Comparison of ENCODE assay signal across 15 cellular contexts in genomic region chr9:2040828-2041227, GRCh38. TPM values are rescaled to one million over a fixed set of nuclear protein-coding genes. Genes with fewer than 3 reads are reported as not detected.
DNase-seq lines count a peak whose midpoint lies in the region; ATAC-seq and TF ChIP-seq lines count a peak whose summit lies in the region.
"Had no signal": no experiment of that assay in that cellular context is flagged by ENCODE, and none has a peak within 500 bp of the region (broad histone marks: within the 10 kb centered on the region; RNA-seq: fewer than 3 reads in every experiment).

No MANE protein-coding gene starts in this region.

- H3K79me2 ChIP-seq in smooth muscle cell (ENCODE audit: low read depth) = no peaks in the 10 kb centered on the region

- TF ChIP-seq CTCF in activated CD8-positive, alpha-beta T cell treated with anti-CD3 and anti-CD28 coated beads for 36 hours (IDR thresholded peaks at IDR 0.05) = no peak
- no peak for TF ChIP-seq CTCF in epithelial cell of esophagus (IDR thresholded peaks at IDR 0.05; ENCODE audit: insufficient read depth, low read depth, low read length, missing control alignments)
- no peak for TF ChIP-seq CTCF in smooth muscle cell (IDR thresholded peaks at IDR 0.05; ENCODE audit: borderline replicate concordance, insufficient read depth, poor library complexity, severe bottlenecking)

- no peaks in the 10 kb centered on the region for H3K27me3 Mint-ChIP-seq in activated CD8-positive, alpha-beta T cell treated with anti-CD3 and anti-CD28 coated beads for 36 hours
- no peaks in the 10 kb centered on the region for H3K27me3 Mint-ChIP-seq in activated CD8-positive, alpha-beta T cell treated with anti-CD3 and anti-CD28 coated beads, Interleukin-2, amount 10 ng/mL, durations not matched to agents 7 days and 5 days (ENCODE audit: low read depth)
- H3K27me3 Mint-ChIP-seq in T-helper 17 cell = no peaks in the 10 kb centered on the region

- peaks cover 74% of the 10 kb centered on the region for H3K36me3 Mint-ChIP-seq in activated CD8-positive, alpha-beta T cell treated with anti-CD3 and anti-CD28 coated beads for 36 hours (ENCODE audit: low read depth)
- peaks cover 89% of the 10 kb centered on the region for H3K36me3 Mint-ChIP-seq in activated CD8-positive, alpha-beta T cell treated with anti-CD3 and anti-CD28 coated beads, Interleukin-2, amount 10 ng/mL, durations not matched to agents 7 days and 5 days (ENCODE audit: low read depth)
- H3K36me3 Mint-ChIP-seq in T-helper 17 cell (ENCODE audit: low read depth) = peaks cover 10% of the 10 kb centered on the region

- H3K9me3 ChIP-seq in T-helper 17 cell (ENCODE audit: control insufficient read depth, low read length, poor library complexity, severe bottlenecking) (no peaks in the 10 kb centered on the region), smooth muscle cell (replicated peaks; ENCODE audit: low read depth) (no peaks in the 10 kb centered on the region)

- CTCF ChIA-PET in activated CD8-positive, alpha-beta T cell treated with anti-CD3 and anti-CD28 coated beads for 36 hours (lab: Charles Lee) = interaction anchor here (1.0 to 1.2 kb wide), 2 partner anchors 11 to 13 kb away, joined by 3 to 4 read pairs; no protein-coding TSS in a partner anchor
- CTCF ChIA-PET in activated CD8-positive, alpha-beta T cell treated with anti-CD3 and anti-CD28 coated beads, Interleukin-2, amount 10 ng/mL, durations not matched to agents 7 days and 5 days (lab: Charles Lee) = interaction anchor here (0.7 kb wide), 1 partner anchor 34 kb away, joined by 3 read pairs; no protein-coding TSS in a partner anchor

- no peaks in the 10 kb centered on the region for H3K4me1 ChIP-seq in smooth muscle cell (ENCODE audit: low read depth)

- no peak overlapping the region for H3K9ac ChIP-seq in smooth muscle cell (ENCODE audit: low read depth)

- H3K27ac Mint-ChIP-seq in activated CD8-positive, alpha-beta T cell treated with anti-CD3 and anti-CD28 coated beads for 36 hours = peak overlapping the region; percentile 24
- H3K27ac Mint-ChIP-seq in activated CD8-positive, alpha-beta T cell treated with anti-CD3 and anti-CD28 coated beads, Interleukin-2, amount 10 ng/mL, durations not matched to agents 7 days and 5 days = no peak overlapping the region
- H3K27ac Mint-ChIP-seq in T-helper 17 cell = peak overlapping the region; percentile 43
- H3K27ac Mint-ChIP-seq: GM23338 had no signal

- intact Hi-C loops in activated CD8-positive, alpha-beta T cell treated with anti-CD3 and anti-CD28 coated beads for 36 hours (cut with micrococcal nuclease) = no loop called here
- intact Hi-C loops in cardiac septum (cut with DNase I) = no loop called here

- peaks cover 17% of the 10 kb centered on the region for H4K20me1 ChIP-seq in smooth muscle cell (ENCODE audit: low read depth)

- 91% methylated on average over 3 of the region's 3 CpGs for WGBS in smooth muscle cell (ENCODE audit: low lambda C conversion rate)

- peak overlapping the region; percentile 7 for H3K27ac ChIP-seq in smooth muscle cell (ENCODE audit: low read depth)
- H3K27ac ChIP-seq: 22Rv1 had no signal

- H3K4me2 ChIP-seq in smooth muscle cell = no peak overlapping the region
- H3K4me2 ChIP-seq: GM23338 had no signal

- no peak for ATAC-seq in activated CD8-positive, alpha-beta T cell treated with anti-CD3 and anti-CD28 coated beads for 36 hours
- ATAC-seq in activated CD8-positive, alpha-beta T cell treated with anti-CD3 and anti-CD28 coated beads, Interleukin-2, amount 10 ng/mL, durations not matched to agents 7 days and 5 days = no peak
- ATAC-seq in T-helper 17 cell = no peak
- no peak for ATAC-seq in HG03565 (IDR thresholded peaks at IDR 0.05; ENCODE audit: unreplicated experiment)
- ATAC-seq: GM12878, GM23338 had no signal

- no peaks in the 10 kb centered on the region for H3K27me3 ChIP-seq in smooth muscle cell (ENCODE audit: low read depth)

- H3F3A ChIP-seq in smooth muscle cell (ENCODE audit: low read depth) = no peaks in the 10 kb centered on the region

- POLR2A ChIA-PET in activated CD8-positive, alpha-beta T cell treated with anti-CD3 and anti-CD28 coated beads for 36 hours (lab: Charles Lee) = interaction anchor here (0.6 to 0.9 kb wide), 2 partner anchors 16 to 185 kb away, joined by 3 to 4 read pairs; no protein-coding TSS in a partner anchor
- POLR2A ChIA-PET in activated CD8-positive, alpha-beta T cell treated with anti-CD3 and anti-CD28 coated beads, Interleukin-2, amount 10 ng/mL, durations not matched to agents 7 days and 5 days (lab: Charles Lee) = no interaction called here

- H3K4me3 ChIP-seq in epithelial cell of esophagus (ENCODE audit: low read length) (no peak overlapping the region), smooth muscle cell (no peak overlapping the region)
- H3K4me3 ChIP-seq: GM12878, GM23338 had no signal

- H3K9me3 Mint-ChIP-seq in activated CD8-positive, alpha-beta T cell treated with anti-CD3 and anti-CD28 coated beads for 36 hours = no peaks in the 10 kb centered on the region
- H3K9me3 Mint-ChIP-seq in activated CD8-positive, alpha-beta T cell treated with anti-CD3 and anti-CD28 coated beads, Interleukin-2, amount 10 ng/mL, durations not matched to agents 7 days and 5 days (ENCODE audit: insufficient read depth) = no peaks in the 10 kb centered on the region
- H3K9me3 Mint-ChIP-seq: GM23338 had no signal

- peaks cover 54% of the 10 kb centered on the region for H3K4me1 Mint-ChIP-seq in activated CD8-positive, alpha-beta T cell treated with anti-CD3 and anti-CD28 coated beads for 36 hours (ENCODE audit: low read depth)
- peaks cover 59% of the 10 kb centered on the region for H3K4me1 Mint-ChIP-seq in activated CD8-positive, alpha-beta T cell treated with anti-CD3 and anti-CD28 coated beads, Interleukin-2, amount 10 ng/mL, durations not matched to agents 7 days and 5 days (ENCODE audit: low read depth)
- H3K4me1 Mint-ChIP-seq in T-helper 17 cell = peaks cover 48% of the 10 kb centered on the region
- H3K4me1 Mint-ChIP-seq: GM23338 had no signal

- no peaks in the 10 kb centered on the region for H3K36me3 ChIP-seq in smooth muscle cell (ENCODE audit: low read depth)

- H3K4me3 Mint-ChIP-seq in activated CD8-positive, alpha-beta T cell treated with anti-CD3 and anti-CD28 coated beads for 36 hours = no peak overlapping the region
- H3K4me3 Mint-ChIP-seq in activated CD8-positive, alpha-beta T cell treated with anti-CD3 and anti-CD28 coated beads, Interleukin-2, amount 10 ng/mL, durations not matched to agents 7 days and 5 days = no peak overlapping the region
- no peak overlapping the region for H3K4me3 Mint-ChIP-seq in T-helper 17 cell
- H3K4me3 Mint-ChIP-seq: GM23338 had no signal

- DNase-seq in activated CD8-positive, alpha-beta T cell treated with anti-CD3 and anti-CD28 coated beads for 36 hours = no peak
- no peak for DNase-seq in activated CD8-positive, alpha-beta T cell treated with anti-CD3 and anti-CD28 coated beads, Interleukin-2, amount 10 ng/mL, durations not matched to agents 7 days and 5 days
- DNase-seq in T-helper 17 cell (no peak), epithelial cell of esophagus (ENCODE audit: low read depth) (peak; percentile 45), smooth muscle cell (lab: John Stamatoyannopoulos, UW; ENCODE audit: unreplicated experiment) (no peak), NCI-H226 (no peak), cardiac septum (ENCODE audit: low spot score) (no peak)
- DNase-seq: Calu3, DMS79, H7, IMR-90 had no signal

- H2AFZ ChIP-seq in smooth muscle cell (ENCODE audit: low read depth) = no peak overlapping the region
- H2AFZ ChIP-seq: GM23338 had no signal

RNA-seq across cellular contexts. Expression of gene SMARCA2, which starts 25.7 kb away (rescaled TPM):
- 10 to 100 TPM; 94.7 to 99.4 TPM for total RNA-seq in activated CD8-positive, alpha-beta T cell treated with anti-CD3 and anti-CD28 coated beads for 36 hours
- 100 to 1,000 TPM; 243 to 245 TPM for total RNA-seq in activated CD8-positive, alpha-beta T cell treated with anti-CD3 and anti-CD28 coated beads, Interleukin-2, amount 10 ng/mL, durations not matched to agents 7 days and 5 days
- total RNA-seq in T-helper 17 cell (100 to 1,000 TPM; 244 to 296 TPM), smooth muscle cell (61.7 and 70.3 TPM in 2 replicates), cardiac septum (105 TPM)
- 27.7 and 29.3 TPM in 2 replicates for polyA plus RNA-seq in smooth muscle cell
